ENCODE assay signal across 26 cellular contexts in genomic region chr1:18564661-18565060, GRCh38.
DNase-seq lines count a peak whose midpoint lies in the region; ATAC-seq, FAIRE-seq and TF ChIP-seq lines count a peak whose summit lies in the region.
"Had no signal": no experiment of that assay in that cellular context is flagged by ENCODE, and none has a peak within 500 bp of the region (broad histone marks: within the 10 kb centered on the region; RNA-seq: fewer than 3 reads in every experiment).

No MANE protein-coding gene starts in this region.

- no peaks in the 10 kb centered on the region for H3K9me3 ChIP-seq in HEK293 (ENCODE audit: control insufficient read depth, insufficient read depth, low read depth, low read length)
- H3K9me3 ChIP-seq in H1 (ENCODE audit: insufficient read depth in 2 of 2, low read depth in 1 of 2, low read length in 1 of 2), result no peaks in the 10 kb centered on the region
- no peaks in the 10 kb centered on the region for H3K9me3 ChIP-seq in neuronal stem cell (replicated peaks in 1 of 2; ENCODE audit: control insufficient read depth in 2 of 2, insufficient read depth in 1 of 2, low read depth in 1 of 2, low read length in 2 of 2)
- H3K9me3 ChIP-seq: Caco-2 had no signal

- H3K27ac Mint-ChIP-seq in stimulated activated effector memory CD8-positive, alpha-beta T cell treated with anti-CD3 and anti-CD28 coated beads, Interleukin-12 subunit alpha, Interleukin-12 subunit beta, amount 100 ng/mL, for 72 hours, result no peak overlapping the region
- H3K27ac Mint-ChIP-seq: B cell; CD4-positive, alpha-beta T cell; CD8-positive, alpha-beta T cell had no signal

- H3K9me3 Mint-ChIP-seq in stimulated activated effector memory CD8-positive, alpha-beta T cell treated with anti-CD3 and anti-CD28 coated beads, Interleukin-12 subunit alpha, Interleukin-12 subunit beta, amount 100 ng/mL, for 72 hours, result no peaks in the 10 kb centered on the region
- H3K9me3 Mint-ChIP-seq: CD4-positive, alpha-beta T cell; CD8-positive, alpha-beta T cell had no signal

- no peak overlapping the region for H4K91ac ChIP-seq in H1 (replicated peaks; ENCODE audit: insufficient read length, low read length)
- no peak overlapping the region for H4K91ac ChIP-seq in neuronal stem cell (ENCODE audit: low read depth, low read length, poor library complexity)

- no peak overlapping the region for H3K4me3 Mint-ChIP-seq in stimulated activated effector memory CD8-positive, alpha-beta T cell treated with anti-CD3 and anti-CD28 coated beads, Interleukin-12 subunit alpha, Interleukin-12 subunit beta, amount 100 ng/mL, for 72 hours
- H3K4me3 Mint-ChIP-seq: B cell; CD4-positive, alpha-beta T cell; CD8-positive, alpha-beta T cell had no signal

- no peak for TF ChIP-seq POLR2A in H1 (IDR thresholded peaks at IDR 0.05; ENCODE audit: control extremely low read depth in 1 of 2, low read depth in 2 of 2, low read length in 2 of 2)

- no peaks in the 10 kb centered on the region for H3K23me2 ChIP-seq in H1 (ENCODE audit: low read depth, low read length)

- H3K27me3 ChIP-seq in H1 (replicated peaks in 1 of 4; ENCODE audit: control insufficient read depth in 3 of 4, extremely low read depth in 1 of 4, insufficient read depth in 3 of 4, low read length in 3 of 4) (peaks cover 0 to under 1% (median 0%) of the 10 kb centered on the region in 4 experiments; a peak in 2 of 7 replicates), neuronal stem cell (ENCODE audit: control insufficient read depth in 3 of 3, insufficient read depth in 3 of 3, low read depth in 1 of 3, low read length in 3 of 3) (peaks cover 0 to 7% (median under 1%) of the 10 kb centered on the region in 3 experiments)
- H3K27me3 ChIP-seq: BLaER1 treated with 17β-estradiol and CSF1 and Interleukin-3, amounts not matched to agents 10 nM and 100 nM had no signal

- H3K4me3 ChIP-seq in GM12865 (ENCODE audit: low read depth, low read length) (no peak overlapping the region), HEK293 (ENCODE audit: low read depth, low read length) (no peak overlapping the region), H1 (ENCODE audit: extremely low read depth in 1 of 4, insufficient read depth in 2 of 4, low read depth in 3 of 4, low read length in 4 of 4) (no peak overlapping the region), neuronal stem cell (ENCODE audit: low read length in 2 of 2) (no peak overlapping the region)
- H3K4me3 ChIP-seq: BLaER1 treated with 17β-estradiol and CSF1 and Interleukin-3, amounts not matched to agents 10 nM and 100 nM; GM12878 had no signal

- no peak for TF ChIP-seq CTCF in GM12865 (IDR thresholded peaks at IDR 0.05; ENCODE audit: insufficient read depth, low read depth, low read length, missing control alignments)
- no peak for TF ChIP-seq CTCF in HEK293 (tag by site-specific recombination; IDR thresholded peaks at IDR 0.05)
- TF ChIP-seq CTCF in H1 (IDR thresholded peaks at IDR 0.05; ENCODE audit: control extremely low read depth in 1 of 3, insufficient read depth in 1 of 3, low read depth in 1 of 3, low read length in 3 of 3), result no peak

- in situ Hi-C loops in G401 (cut with HindIII; ENCODE audit: low sequenced_read_pairs), result no loop called here

- H3K79me2 ChIP-seq in H1 (ENCODE audit: control insufficient read depth in 1 of 2, insufficient read depth in 2 of 2, low read length in 2 of 2), result no peaks in the 10 kb centered on the region

- no peaks in the 10 kb centered on the region for H3K36me3 Mint-ChIP-seq in stimulated activated effector memory CD8-positive, alpha-beta T cell treated with anti-CD3 and anti-CD28 coated beads, Interleukin-12 subunit alpha, Interleukin-12 subunit beta, amount 100 ng/mL, for 72 hours
- H3K36me3 Mint-ChIP-seq: CD8-positive, alpha-beta T cell had no signal

- H2BK20ac ChIP-seq in H1 (ENCODE audit: low read length), result 0 out of 2 replicates have a peak overlapping the region, but pooled peaks have one; percentile 61

- no peak for TF ChIP-seq EP300 in H1 (IDR thresholded peaks at IDR 0.05; ENCODE audit: borderline replicate concordance in 1 of 2, low read depth in 2 of 2, low read length in 2 of 2)

- H3K23ac ChIP-seq in H1 (ENCODE audit: insufficient read length) (no peak overlapping the region), neuronal stem cell (ENCODE audit: low read depth, low read length, poor library complexity) (no peak overlapping the region)

- FAIRE-seq in H1 (lab: Jason Lieb, UNC), result no peak
- FAIRE-seq: A204.1, D721Med, G401.6, GM12878, GM12892, GM18507 had no signal

- H3K4me1 ChIP-seq in HEK293 (ENCODE audit: control insufficient read depth, insufficient read depth, low read length) (no peaks in the 10 kb centered on the region), H1 (replicated peaks in 1 of 4; ENCODE audit: control insufficient read depth in 3 of 4, insufficient read depth in 4 of 4, low read length in 3 of 4) (no peaks in the 10 kb centered on the region; a peak in 1 of 7 replicates), neuronal stem cell (ENCODE audit: control insufficient read depth in 2 of 2, insufficient read depth in 1 of 2, low read depth in 1 of 2, low read length in 2 of 2) (no peaks in the 10 kb centered on the region)
- H3K4me1 ChIP-seq: Caco-2 had no signal

- no peaks in the 10 kb centered on the region for H3K36me3 ChIP-seq in HEK293 (ENCODE audit: control insufficient read depth in 2 of 2, insufficient read depth in 1 of 2, low read length in 2 of 2)
- H3K36me3 ChIP-seq in H1 (ENCODE audit: control insufficient read depth in 2 of 4, insufficient read depth in 4 of 4, low read length in 3 of 4), result no peaks in the 10 kb centered on the region
- no peaks in the 10 kb centered on the region for H3K36me3 ChIP-seq in neuronal stem cell (replicated peaks in 1 of 2; ENCODE audit: control insufficient read depth in 2 of 2, insufficient read depth in 2 of 2, low read length in 2 of 2)
- H3K36me3 ChIP-seq: BLaER1 treated with 17β-estradiol and CSF1 and Interleukin-3, amounts not matched to agents 10 nM and 100 nM had no signal

- ATAC-seq in stimulated activated effector memory CD8-positive, alpha-beta T cell treated with anti-CD3 and anti-CD28 coated beads, Interleukin-12 subunit alpha, Interleukin-12 subunit beta, amount 100 ng/mL, for 72 hours, result no peak
- ATAC-seq in HG03045 (IDR thresholded peaks at IDR 0.05; ENCODE audit: unreplicated experiment), result no peak
- ATAC-seq: CD8-positive, alpha-beta T cell; GM12878 had no signal

- H2BK12ac ChIP-seq in H1 (ENCODE audit: low read depth, low read length) (no peak overlapping the region), neuronal stem cell (ENCODE audit: low read length) (no peak overlapping the region)

- H3K4ac ChIP-seq in H1 (replicated peaks; ENCODE audit: insufficient read length, low read depth, low read length) (no peak overlapping the region), neuronal stem cell (ENCODE audit: low read length) (no peak overlapping the region)

- TF ChIP-seq RAD21 in H1 (IDR thresholded peaks at IDR 0.05 in 1 of 2, conservative IDR thresholded peaks at IDR 0.05 in 1 of 2; ENCODE audit: low read depth in 2 of 2, low read length in 2 of 2), result no peak

- H3K27ac ChIP-seq in HEK293 (ENCODE audit: extremely low read depth, low read depth, low read length) (no peak overlapping the region), H1 (ENCODE audit: low read depth, low read length) (no peak overlapping the region), neuronal stem cell (replicated peaks; ENCODE audit: low read length) (no peak overlapping the region)
- H3K27ac ChIP-seq: BLaER1 treated with 17β-estradiol and CSF1 and Interleukin-3, amounts not matched to agents 10 nM and 100 nM; C4-2B had no signal

- POLR2A ChIA-PET in HEK293 (lab: Yijun Ruan, JAX), result no interaction called here
- POLR2A ChIA-PET in H1 (lab: Charles Lee; ENCODE audit: partially characterized antibody), result no interaction called here

- no peak overlapping the region for H3K14ac ChIP-seq in H1 (ENCODE audit: insufficient read length)
- H3K14ac ChIP-seq in neuronal stem cell (ENCODE audit: low read length), result no peak overlapping the region

- H3K9ac ChIP-seq in H1 (replicated peaks in 1 of 4; ENCODE audit: extremely low read depth in 1 of 4, low read depth in 3 of 4, low read length in 3 of 4) (no peak overlapping the region), neuronal stem cell (ENCODE audit: low read depth, low read length, poor library complexity) (no peak overlapping the region)

- H2AK5ac ChIP-seq in H1 (ENCODE audit: low read depth, low read length), result no peak overlapping the region
- H2AK5ac ChIP-seq in neuronal stem cell (ENCODE audit: low read depth, low read length), result no peak overlapping the region

- CTCF ChIA-PET in HEK293 (lab: Yijun Ruan, JAX) (interaction anchor here (0.6 to 2.2 kb wide), 3 partner anchors 11 to 34 kb away, joined by 3 to 13 read pairs (median 3); no protein-coding TSS in a partner anchor), H1 (lab: Charles Lee; ENCODE audit: partially characterized antibody) (interaction anchor here (1.2 to 50.4 kb wide), 6 partner anchors 6 to 562 kb away, joined by 3 to 984 read pairs (median 8); no protein-coding TSS in a partner anchor)

- no peak overlapping the region for H2AFZ ChIP-seq in H1 (ENCODE audit: low read length)
- no peak overlapping the region for H2AFZ ChIP-seq in neuronal stem cell (ENCODE audit: low read length)

- 93% methylated on average over 3 of the region's 3 CpGs; no CpG with 5 or more reads in 1 of the 2 experiments for WGBS in H1 (ENCODE audit: extremely low coverage in 1 of 2, insufficient coverage in 1 of 2, insufficient read length in 1 of 2, insufficient replicate concordance in 2 of 2, low coverage in 1 of 2, low lambda C conversion rate in 2 of 2, missing lambda C conversion rate in 1 of 2), 2 experiments
- no CpG with 5 or more reads among the region's 3 CpGs for WGBS in neuronal stem cell (ENCODE audit: extremely low coverage in 2 of 2, insufficient read length in 2 of 2, insufficient replicate concordance in 1 of 2), 2 donors

- H4K20me1 ChIP-seq in H1 (replicated peaks in 1 of 2; ENCODE audit: control insufficient read depth in 1 of 2, insufficient read depth in 2 of 2, low read length in 2 of 2), result no peaks in the 10 kb centered on the region

- no peak overlapping the region for H2BK15ac ChIP-seq in H1 (ENCODE audit: low read length)
- peak overlapping the region; percentile 14 for H2BK15ac ChIP-seq in neuronal stem cell (ENCODE audit: low read length)

- H4K8ac ChIP-seq in H1 (ENCODE audit: extremely low read depth, insufficient read depth, low read length), result no peak overlapping the region
- H4K8ac ChIP-seq in neuronal stem cell (ENCODE audit: low read depth, low read length), result no peak overlapping the region

- peak; percentile 9 for DNase-seq in GM12865 (ENCODE audit: low read depth)
- DNase-seq in H1 (ENCODE audit: low read depth in 1 of 2, low spot score in 2 of 2), result no peak
- DNase-seq in neuronal stem cell (ENCODE audit: low spot score), result no peak
- no peak for DNase-seq in G401 (ENCODE audit: low spot score)
- DNase-seq in stimulated activated effector memory CD8-positive, alpha-beta T cell treated with anti-CD3 and anti-CD28 coated beads, Interleukin-12 subunit alpha, Interleukin-12 subunit beta, amount 100 ng/mL, for 72 hours (ENCODE audit: low spot score in 2 of 2), result no peak
- DNase-seq in AG08395 (ENCODE audit: low spot score), result no peak
- DNase-seq: 8988T; ACHN; AML-193; Caco-2; Calu3; CD4-positive, alpha-beta T cell; CD8-positive, alpha-beta T cell; DMS79 treated with DMSO at 0.1 percent for 48 hours; GF-D8 had no signal

- no peak overlapping the region for H4K5ac ChIP-seq in H1 (ENCODE audit: insufficient read length, low read depth, low read length)

- H2BK5ac ChIP-seq in H1 (ENCODE audit: low read depth, low read length) (0 out of 2 replicates have a peak overlapping the region, but pooled peaks have one; percentile 16), neuronal stem cell (ENCODE audit: low read length) (no peak overlapping the region)

- H3K79me1 ChIP-seq in H1 (ENCODE audit: low read depth, low read length) (no peaks in the 10 kb centered on the region), neuronal stem cell (ENCODE audit: low read depth, low read length) (no peaks in the 10 kb centered on the region)

- H3K18ac ChIP-seq in H1 (ENCODE audit: extremely low read depth, low read length) (no peak overlapping the region), neuronal stem cell (ENCODE audit: low read length) (no peak overlapping the region)

- H3K4me2 ChIP-seq in H1 (ENCODE audit: insufficient read depth in 1 of 2, low read depth in 2 of 2, low read length in 2 of 2) (no peak overlapping the region), neuronal stem cell (ENCODE audit: insufficient read depth, low read length, poor library complexity, severe bottlenecking) (no peak overlapping the region)
- H3K4me2 ChIP-seq: BLaER1 treated with 17β-estradiol and CSF1 and Interleukin-3, amounts not matched to agents 10 nM and 100 nM had no signal

- no peak overlapping the region for H2BK120ac ChIP-seq in H1 (replicated peaks; ENCODE audit: low read depth, low read length)
- no peak overlapping the region for H2BK120ac ChIP-seq in neuronal stem cell (ENCODE audit: low read depth, low read length)

- H3K4me1 Mint-ChIP-seq in stimulated activated effector memory CD8-positive, alpha-beta T cell treated with anti-CD3 and anti-CD28 coated beads, Interleukin-12 subunit alpha, Interleukin-12 subunit beta, amount 100 ng/mL, for 72 hours, result no peaks in the 10 kb centered on the region
- H3K4me1 Mint-ChIP-seq: B cell had no signal

- no peak overlapping the region for H3K56ac ChIP-seq in H1 (replicated peaks; ENCODE audit: insufficient read length, low read depth, low read length)
